In genomic region chr7:25851332-25852248, GRCh38 we compare ENCODE assay signal across 8 cellular contexts.
A peak's percentile ranks its signal among the peaks of the same experiment; 100 is the strongest.
DNase-seq lines count a peak whose midpoint lies in the region; ATAC-seq and TF ChIP-seq lines count a peak whose summit lies in the region.

No MANE protein-coding gene starts in this region.

- in situ Hi-C loops in astrocyte of the spinal cord (cut with HindIII; ENCODE audit: low sequenced_read_pairs): no loop called here

- no peak overlapping the region for H3K4me3 ChIP-seq in astrocyte of the spinal cord (ENCODE audit: low read depth, low read length)
- H3K4me3 ChIP-seq in retinal pigment epithelial cell (ENCODE audit: low read length): peak overlapping the region; percentile 12

- TF ChIP-seq CTCF in astrocyte of the spinal cord (IDR thresholded peaks at IDR 0.05; ENCODE audit: low read depth, low read length): peak; percentile 86
- peak; percentile 87 for TF ChIP-seq CTCF in retinal pigment epithelial cell (conservative IDR thresholded peaks at IDR 0.05; ENCODE audit: low read depth, low read length)

- ATAC-seq in GM21723 (IDR thresholded peaks at IDR 0.05; ENCODE audit: unreplicated experiment) (peak; percentile 67), HG03045 (IDR thresholded peaks at IDR 0.05; ENCODE audit: unreplicated experiment) (no peak)

- DNase-seq in DMS 273 treated with DMSO at 0.1 percent for 48 hours (lab: John Stamatoyannopoulos, UW) (peak; percentile 61), NCI-H1092 (lab: John Stamatoyannopoulos, UW) (peak; percentile 72), T follicular helper cell (ENCODE audit: low read depth) (peak; percentile 34), astrocyte of the spinal cord (ENCODE audit: low read depth, low spot score) (peak; percentile 77), hypothalamus (lab: John Stamatoyannopoulos, UW) (peak in 50 of 51 donors; percentile 18 to 85 (median 64)), retinal pigment epithelial cell (ENCODE audit: low read depth) (peak; percentile 39)
